Comparison of ENCODE assay signal across 20 cellular contexts in genomic region chr15:85005744-85006143, GRCh38.
"Had no signal": no experiment of that assay in that cellular context is flagged by ENCODE, and none has a peak within 500 bp of the region (broad histone marks: within the 10 kb centered on the region; RNA-seq: fewer than 3 reads in every experiment).

No MANE protein-coding gene starts in this region.

- DNase-seq: activated CD8-positive, alpha-beta memory T cell treated with anti-CD3 and anti-CD28 coated beads for 24 hours; activated CD8-positive, alpha-beta memory T cell treated with anti-CD3 and anti-CD28 coated beads, Interleukin-2, amount 50 U/mL, for 4 hours; activated T-cell treated with anti-CD3 and anti-CD28 coated beads, Interleukin-2, amount 50 U/mL, for 24 hours; caudate nucleus; effector memory CD4-positive, alpha-beta T cell; foreskin keratinocyte; mammary epithelial cell; midbrain; natural killer cell; pancreas; right cardiac atrium; stimulated activated CD4-positive, alpha-beta T cell treated with anti-CD3 and anti-CD28 coated beads, Interleukin-1b, Interleukin-23, amount 100 ng/mL, for 48 hours; stimulated activated naive CD8-positive, alpha-beta T cell treated with anti-CD3 and anti-CD28 coated beads, Interleukin-15, amount 100 ng/mL, for 72 hours; T1000; testis had no signal

- H3K36me3 ChIP-seq: pancreas had no signal

- FAIRE-seq: keratinocyte, pancreas had no signal

- H3K9me3 ChIP-seq: pancreas, testis had no signal

- H3K27ac ChIP-seq: skin epidermis, testis had no signal

- H3K4me3 ChIP-seq: pancreas, skin epidermis, testis had no signal

- H3K4me1 ChIP-seq: foreskin keratinocyte had no signal

- ATAC-seq: activated naive CD4-positive, alpha-beta T cell treated with anti-CD3 and anti-CD28 coated beads, Interleukin-2, amount 50 U/mL, for 72 hours; activated T-helper 17 cell treated with anti-CD3 and anti-CD28 coated beads, Interleukin-2, amount 50 U/mL, for 72 hours; foreskin keratinocyte; natural killer cell; right cardiac atrium; stimulated activated naive CD8-positive, alpha-beta T cell treated with anti-CD3 and anti-CD28 coated beads, Interleukin-15, amount 100 ng/mL, for 72 hours; WTC11 had no signal

- H3K27me3 ChIP-seq: foreskin keratinocyte, pancreas, testis had no signal
